ENCODE assay signal across 8 cellular contexts in the genomic region with DNA sequence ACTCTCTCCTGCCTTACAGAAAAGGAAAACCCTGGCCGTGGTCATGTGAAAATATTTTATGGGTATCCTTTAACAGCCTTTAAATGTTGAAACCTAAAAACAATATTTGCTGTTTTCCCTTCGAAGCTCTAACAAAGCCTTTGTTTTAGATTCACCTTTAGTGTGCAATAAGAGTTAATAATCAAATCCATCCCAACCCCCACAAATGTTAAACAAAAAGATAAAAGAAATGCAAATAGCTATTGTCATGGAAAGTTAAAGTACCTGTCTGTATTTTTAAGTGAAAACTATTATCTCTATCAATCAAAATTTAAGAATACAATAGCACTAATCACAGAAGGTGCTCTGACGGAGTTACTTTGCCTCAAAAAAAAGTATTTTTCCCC.
A peak's percentile ranks its signal among the peaks of the same experiment; 100 is the strongest.
DNase-seq lines count a peak whose midpoint lies in the region; ATAC-seq and TF ChIP-seq lines count a peak whose summit lies in the region.

No MANE protein-coding gene starts in this region.

- intact Hi-C loops in activated T-helper 1 cell treated with anti-CD3 and anti-CD28 coated beads, Interleukin-12 subunit alpha, Interleukin-12 subunit beta, Interleukin-2, Interleukin-4 antibody, amounts not matched to agents 30 ng/mL and 10 ng/mL and 1 ng/mL, durations not matched to agents 14 hours and 24 hours and 36 hours (cut with micrococcal nuclease), result loop anchor here (5.0 kb wide), 2 partner anchors 138 to 702 kb away; no protein-coding TSS in a partner anchor

- H3K4me1 Mint-ChIP-seq in activated T-cell treated with anti-CD3 and anti-CD28 coated beads, Interleukin-2, amount 50 U/mL, for 4 hours (ENCODE audit: low read depth), result peaks cover 83% of the 10 kb centered on the region
- H3K4me1 Mint-ChIP-seq in activated T-helper 1 cell treated with anti-CD3 and anti-CD28 coated beads, Interleukin-12 subunit alpha, Interleukin-12 subunit beta, Interleukin-2, Interleukin-4 antibody, amounts not matched to agents 30 ng/mL and 10 ng/mL and 1 ng/mL, durations not matched to agents 14 hours and 24 hours and 36 hours (ENCODE audit: low read depth), result peaks cover 83% of the 10 kb centered on the region
- H3K4me1 Mint-ChIP-seq in immature natural killer cell, result peaks cover 66 to 75% of the 10 kb centered on the region in 2 donors
- H3K4me1 Mint-ChIP-seq in stimulated activated naive B cell treated with anti-CD40 and anti-IgM and Interleukin-4, amounts not matched to agents 10 μg/mL and 1 μg/mL and 100 μg/mL, for 72 hours, result peaks cover 40 to 79% of the 10 kb centered on the region in 2 donors

- no peaks in the 10 kb centered on the region for H3K27me3 Mint-ChIP-seq in activated T-cell treated with anti-CD3 and anti-CD28 coated beads, Interleukin-2, amount 50 U/mL, for 4 hours (ENCODE audit: low read depth)
- H3K27me3 Mint-ChIP-seq in activated T-helper 1 cell treated with anti-CD3 and anti-CD28 coated beads, Interleukin-12 subunit alpha, Interleukin-12 subunit beta, Interleukin-2, Interleukin-4 antibody, amounts not matched to agents 30 ng/mL and 10 ng/mL and 1 ng/mL, durations not matched to agents 14 hours and 24 hours and 36 hours (ENCODE audit: insufficient read depth), result peaks cover 53% of the 10 kb centered on the region
- H3K27me3 Mint-ChIP-seq in immature natural killer cell (ENCODE audit: low read depth in 3 of 3), result peaks cover 1 to 5% (median 2%) of the 10 kb centered on the region in 3 donors
- no peaks in the 10 kb centered on the region for H3K27me3 Mint-ChIP-seq in stimulated activated naive B cell treated with anti-CD40 and anti-IgM and Interleukin-4, amounts not matched to agents 10 μg/mL and 1 μg/mL and 100 μg/mL, for 72 hours

- ATAC-seq in activated T-cell treated with anti-CD3 and anti-CD28 coated beads, Interleukin-2, amount 50 U/mL, for 4 hours, result no peak
- ATAC-seq in stimulated activated naive B cell treated with anti-CD40 and anti-IgM and Interleukin-4, amounts not matched to agents 10 μg/mL and 1 μg/mL and 100 μg/mL, for 72 hours (replicated peaks), result no peak
- no peak for ATAC-seq in GM18505 (IDR thresholded peaks at IDR 0.05; ENCODE audit: unreplicated experiment)
- ATAC-seq in HG03571 (IDR thresholded peaks at IDR 0.05; ENCODE audit: unreplicated experiment), result no peak
- no peak for ATAC-seq in GM19395 (IDR thresholded peaks at IDR 0.05; ENCODE audit: unreplicated experiment)

- no peak for DNase-seq in activated T-cell treated with anti-CD3 and anti-CD28 coated beads, Interleukin-2, amount 50 U/mL, for 4 hours
- no peak for DNase-seq in activated T-cell treated with anti-CD3 and anti-CD28 coated beads, Interleukin-2, amount 50 U/mL, for 1 hour
- no peak for DNase-seq in activated T-helper 1 cell treated with anti-CD3 and anti-CD28 coated beads, Interleukin-12 subunit alpha, Interleukin-12 subunit beta, Interleukin-2, Interleukin-4 antibody, amounts not matched to agents 30 ng/mL and 10 ng/mL and 1 ng/mL, durations not matched to agents 14 hours and 24 hours and 36 hours (ENCODE audit: low spot score)
- DNase-seq in immature natural killer cell, result no peak
- no peak for DNase-seq in stimulated activated naive B cell treated with anti-CD40 and anti-IgM and Interleukin-4, amounts not matched to agents 10 μg/mL and 1 μg/mL and 100 μg/mL, for 72 hours

- no peaks in the 10 kb centered on the region for H3K9me3 Mint-ChIP-seq in activated T-cell treated with anti-CD3 and anti-CD28 coated beads, Interleukin-2, amount 50 U/mL, for 4 hours
- H3K9me3 Mint-ChIP-seq in activated T-helper 1 cell treated with anti-CD3 and anti-CD28 coated beads, Interleukin-12 subunit alpha, Interleukin-12 subunit beta, Interleukin-2, Interleukin-4 antibody, amounts not matched to agents 30 ng/mL and 10 ng/mL and 1 ng/mL, durations not matched to agents 14 hours and 24 hours and 36 hours, result no peaks in the 10 kb centered on the region
- H3K9me3 Mint-ChIP-seq in immature natural killer cell, result no peaks in the 10 kb centered on the region
- no peaks in the 10 kb centered on the region for H3K9me3 Mint-ChIP-seq in stimulated activated naive B cell treated with anti-CD40 and anti-IgM and Interleukin-4, amounts not matched to agents 10 μg/mL and 1 μg/mL and 100 μg/mL, for 72 hours

- peak overlapping the region; percentile 7 for H3K27ac Mint-ChIP-seq in activated T-helper 1 cell treated with anti-CD3 and anti-CD28 coated beads, Interleukin-12 subunit alpha, Interleukin-12 subunit beta, Interleukin-2, Interleukin-4 antibody, amounts not matched to agents 30 ng/mL and 10 ng/mL and 1 ng/mL, durations not matched to agents 14 hours and 24 hours and 36 hours
- H3K27ac Mint-ChIP-seq in immature natural killer cell, result peak overlapping the region in 3 of 6 donors; percentile 8 to 38 (median 23)
- H3K27ac Mint-ChIP-seq in stimulated activated naive B cell treated with anti-CD40 and anti-IgM and Interleukin-4, amounts not matched to agents 10 μg/mL and 1 μg/mL and 100 μg/mL, for 72 hours, result peak overlapping the region; percentile 98

- peak overlapping the region; percentile 89 for H3K4me3 Mint-ChIP-seq in activated T-cell treated with anti-CD3 and anti-CD28 coated beads, Interleukin-2, amount 50 U/mL, for 4 hours
- H3K4me3 Mint-ChIP-seq in activated T-helper 1 cell treated with anti-CD3 and anti-CD28 coated beads, Interleukin-12 subunit alpha, Interleukin-12 subunit beta, Interleukin-2, Interleukin-4 antibody, amounts not matched to agents 30 ng/mL and 10 ng/mL and 1 ng/mL, durations not matched to agents 14 hours and 24 hours and 36 hours, result peak overlapping the region; percentile 87
- peak overlapping the region in 3 of 5 donors; percentile 11 to 91 (median 91) for H3K4me3 Mint-ChIP-seq in immature natural killer cell
- H3K4me3 Mint-ChIP-seq in stimulated activated naive B cell treated with anti-CD40 and anti-IgM and Interleukin-4, amounts not matched to agents 10 μg/mL and 1 μg/mL and 100 μg/mL, for 72 hours, result peak overlapping the region; percentile 94 to 95

- H3K36me3 Mint-ChIP-seq in activated T-cell treated with anti-CD3 and anti-CD28 coated beads, Interleukin-2, amount 50 U/mL, for 4 hours (ENCODE audit: insufficient read depth), result peaks cover 11% of the 10 kb centered on the region
- peaks cover 5% of the 10 kb centered on the region for H3K36me3 Mint-ChIP-seq in activated T-helper 1 cell treated with anti-CD3 and anti-CD28 coated beads, Interleukin-12 subunit alpha, Interleukin-12 subunit beta, Interleukin-2, Interleukin-4 antibody, amounts not matched to agents 30 ng/mL and 10 ng/mL and 1 ng/mL, durations not matched to agents 14 hours and 24 hours and 36 hours (ENCODE audit: low read depth)
- peaks cover 0 to 3% (median 0%) of the 10 kb centered on the region in 3 donors for H3K36me3 Mint-ChIP-seq in immature natural killer cell
- peaks cover 12 to 28% of the 10 kb centered on the region in 2 donors for H3K36me3 Mint-ChIP-seq in stimulated activated naive B cell treated with anti-CD40 and anti-IgM and Interleukin-4, amounts not matched to agents 10 μg/mL and 1 μg/mL and 100 μg/mL, for 72 hours

- TF ChIP-seq POLR2A in GM18505 (IDR thresholded peaks at IDR 0.05; ENCODE audit: borderline replicate concordance, extremely low read depth, insufficient read depth, insufficient read length), result no peak
